8 cellular contexts compared by ENCODE assay signal in genomic region chr7:135160858-135161653, GRCh38. TPM values are rescaled to one million over a fixed set of nuclear protein-coding genes. Genes with fewer than 3 reads are reported as not detected.
DNase-seq lines count a peak whose midpoint lies in the region; ATAC-seq, FAIRE-seq and TF ChIP-seq lines count a peak whose summit lies in the region.

No MANE protein-coding gene starts in this region.

- CTCF ChIA-PET in Caco-2 (lab: Charles Lee): no interaction called here

- no peak for FAIRE-seq in RCC 7860 (lab: Jason Lieb, UNC)

- H2AFZ ChIP-seq in KMS-11 (ENCODE audit: low read depth): 0 out of 2 replicates have a peak overlapping the region, but pooled peaks have one; percentile 20

- H3K4me1 ChIP-seq in Caco-2 (peaks cover 8% of the 10 kb centered on the region), KMS-11 (ENCODE audit: low read depth, poor library complexity, severe bottlenecking) (peaks cover 57% of the 10 kb centered on the region), prostate gland (replicated peaks) (no peaks in the 10 kb centered on the region)

- H3K4me1 Mint-ChIP-seq in Caco-2 (ENCODE audit: low read depth, unreplicated experiment): peaks cover 19% of the 10 kb centered on the region
- H3K4me1 Mint-ChIP-seq in brain: peaks cover 18% of the 10 kb centered on the region
- peaks cover 45 to 71% (median 53%) of the 10 kb centered on the region in 3 donors for H3K4me1 Mint-ChIP-seq in naive B cell

- H3K9ac ChIP-seq in KMS-11: peak overlapping the region; percentile 59; the same call in 1 of the 2 replicates

- no peaks in the 10 kb centered on the region for H3K27me3 Mint-ChIP-seq in Caco-2 (ENCODE audit: insufficient read depth, unreplicated experiment)
- no peaks in the 10 kb centered on the region for H3K27me3 Mint-ChIP-seq in brain
- H3K27me3 Mint-ChIP-seq in naive B cell: no peaks in the 10 kb centered on the region

- no TSS peak for BruUV-seq in Caco-2 (replicated peaks; lab: Mats Ljungman, UMichigan)

- TF ChIP-seq CTCF in Caco-2 (IDR thresholded peaks at IDR 0.05; ENCODE audit: insufficient read depth in 1 of 2, low read depth in 1 of 2, low read length in 1 of 2, severe bottlenecking in 1 of 2, unreplicated experiment in 1 of 2): no peak
- no peak for TF ChIP-seq CTCF in KMS-11 (conservative IDR thresholded peaks at IDR 0.05; ENCODE audit: low read depth, low read length)
- no peak for TF ChIP-seq CTCF in brain (conservative IDR thresholded peaks at IDR 0.05)
- TF ChIP-seq CTCF in prostate gland (IDR thresholded peaks at IDR 0.05): no peak

- H4K20me1 ChIP-seq in KMS-11 (ENCODE audit: insufficient read depth): no peaks in the 10 kb centered on the region

- H3K9me3 Mint-ChIP-seq in Caco-2 (ENCODE audit: unreplicated experiment) (peaks cover 40% of the 10 kb centered on the region), brain (peaks cover 14 to 43% (median 33%) of the 10 kb centered on the region in 5 experiments), naive B cell (peaks cover 6 to 15% (median 11%) of the 10 kb centered on the region in 7 donors)

- H3K9me3 ChIP-seq in Caco-2: peaks cover 14% of the 10 kb centered on the region; the same call in 1 of the 2 replicates
- no peaks in the 10 kb centered on the region for H3K9me3 ChIP-seq in prostate gland

- H3K4me3 ChIP-seq in Caco-2 (ENCODE audit: low read depth, low read length): no peak overlapping the region
- no peak overlapping the region for H3K4me3 ChIP-seq in KMS-11 (IDR thresholded peaks at IDR 0.05; ENCODE audit: insufficient read depth, low read depth, low read length)
- H3K4me3 ChIP-seq in prostate gland: no peak overlapping the region

- POLR2A ChIA-PET in Caco-2 (lab: Charles Lee): no interaction called here

- H3K4me3 Mint-ChIP-seq in Caco-2 (ENCODE audit: unreplicated experiment): no peak overlapping the region
- H3K4me3 Mint-ChIP-seq in brain: peak overlapping the region in 1 of 5 experiments; percentile 22
- H3K4me3 Mint-ChIP-seq in naive B cell: peak overlapping the region; percentile 30 to 87 (median 71)

- intact Hi-C loops in Caco-2 (cut with micrococcal nuclease; ENCODE audit: unreplicated experiment): no loop called here
- intact Hi-C loops in prostate gland (cut with DNase I): no loop called here

- no peak for TF ChIP-seq POLR2A in prostate gland (IDR thresholded peaks at IDR 0.05)

- H3K27ac Mint-ChIP-seq in Caco-2 (ENCODE audit: unreplicated experiment) (peak overlapping the region; percentile 36), brain (peak overlapping the region in 3 of 5 experiments; percentile 69 to 92 (median 82)), naive B cell (peak overlapping the region; percentile 51 to 87 (median 77))

- H3K27me3 ChIP-seq in Caco-2 (replicated peaks; ENCODE audit: control insufficient read depth, insufficient read depth, low read length) (no peaks in the 10 kb centered on the region), KMS-11 (ENCODE audit: insufficient read depth, low read depth) (no peaks in the 10 kb centered on the region), prostate gland (replicated peaks; ENCODE audit: insufficient read depth) (no peaks in the 10 kb centered on the region)

- WGBS in prostate gland: 56% methylated on average over 9 of the region's 9 CpGs

- peak; percentile 78 to 83 for ATAC-seq in naive B cell (ENCODE audit: low read depth in 2 of 2)
- no peak for ATAC-seq in activated CD4-positive, CD25-positive, alpha-beta regulatory T cell treated with anti-CD3 and anti-CD28 coated beads, Interleukin-2, amount 50 U/mL, for 24 hours

- DNase-seq in Caco-2 (no peak), naive B cell (peak; percentile 25), RCC 7860 (ENCODE audit: low spot score) (no peak), NCI-H2196 treated with DMSO at 0.1 percent for 48 hours (lab: John Stamatoyannopoulos, UW; ENCODE audit: unreplicated experiment) (no peak), prostate gland (ENCODE audit: low spot score) (no peak)

- peaks cover 58% of the 10 kb centered on the region for H3K36me3 Mint-ChIP-seq in Caco-2 (ENCODE audit: insufficient read depth, unreplicated experiment)
- peaks cover 86% of the 10 kb centered on the region for H3K36me3 Mint-ChIP-seq in brain
- peaks cover 13 to 25% of the 10 kb centered on the region in 2 donors for H3K36me3 Mint-ChIP-seq in naive B cell

- H3K27ac ChIP-seq in KMS-11 (peak overlapping the region; percentile 88), prostate gland (peak overlapping the region in 1 of 2 donors; percentile 10)

- 0 out of 2 replicates have a peak, but pooled peaks cover 5% of the 10 kb centered on the region for H3K79me2 ChIP-seq in KMS-11 (ENCODE audit: insufficient read depth, low read depth)

- H3K36me3 ChIP-seq in Caco-2 (ENCODE audit: control insufficient read depth, insufficient read depth, low read length) (no peaks in the 10 kb centered on the region; the same call in 1 of the 2 replicates), KMS-11 (ENCODE audit: insufficient read depth) (peaks cover under 1% of the 10 kb centered on the region; the same call in 1 of the 2 replicates), prostate gland (no peaks in the 10 kb centered on the region)

- H3K4me2 ChIP-seq in KMS-11: peak overlapping the region; percentile 64; the same call in 1 of the 2 replicates

RNA-seq across cellular contexts. Expression of gene CYREN, which starts 9.5 kb away (rescaled TPM):
- 60.9 and 62.6 TPM in 2 replicates for total RNA-seq in Caco-2 (2022)
- 23.3 TPM for polyA plus RNA-seq in brain (ENCODE audit: insufficient read depth, low read depth, low replicate concordance)
- 10 to 100 TPM; 35.4 to 64.0 (median 48.9) TPM for polyA plus RNA-seq in naive B cell (ENCODE audit: low read depth in 6 of 6)
- 10 to 100 TPM; 44.5 to 53.6 TPM for total RNA-seq in prostate gland

RNA-seq across cellular contexts. Expression of gene TMEM140, which starts 13.2 kb away (rescaled TPM):
- 3.8 and 6.1 TPM in 2 replicates for total RNA-seq in Caco-2 (2022)
- polyA plus RNA-seq in brain (ENCODE audit: insufficient read depth, low read depth, low replicate concordance): 9.7 TPM
- 10 to 100 TPM; 14.1 to 31.7 (median 25.2) TPM for polyA plus RNA-seq in naive B cell (ENCODE audit: low read depth in 6 of 6)
- total RNA-seq in prostate gland: 10 to 100 TPM in 1 of 2 donors, 1 to 10 TPM in 1; 8.2 to 14.6 TPM

RNA-seq across cellular contexts. Expression of gene WDR91, which starts 50.3 kb away (rescaled TPM):
- total RNA-seq in Caco-2 (2022) (11.5 and 12.6 TPM in 2 replicates), prostate gland (10 to 100 TPM; 13.6 to 49.1 TPM)
- polyA plus RNA-seq in brain (ENCODE audit: insufficient read depth, low read depth, low replicate concordance) (8.0 TPM), naive B cell (ENCODE audit: low read depth in 6 of 6) (1 to 10 TPM; 2.3 to 5.8 (median 4.5) TPM)

Comparison
In these comparisons a context has a peak if more than half of its experiments do, and no peak if none do; other contexts are left out.
1. ATAC-seq: peak in naive B cell (2 of 2); none in activated CD4-positive, CD25-positive, alpha-beta regulatory T cell treated with anti-CD3 and anti-CD28 coated beads, Interleukin-2, amount 50 U/mL, for 24 hours (0 of 2).
2. Peak in every context shown above with its lines, with median percentiles within 50 percentile points of each other: H3K27ac Mint-ChIP-seq.